In genomic region chr1:57489342-57490036, GRCh38 we compare ENCODE assay signal across 16 cellular contexts.
DNase-seq lines count a peak whose midpoint lies in the region; ATAC-seq and TF ChIP-seq lines count a peak whose summit lies in the region.
"Had no signal": no experiment of that assay in that cellular context is flagged by ENCODE, and none has a peak within 500 bp of the region (broad histone marks: within the 10 kb centered on the region; RNA-seq: fewer than 3 reads in every experiment).

No MANE protein-coding gene starts in this region.

- H3K4me3 ChIP-seq in mesodermal cell (ENCODE audit: extremely low read depth, insufficient read depth, low read length, poor library complexity, severe bottlenecking) (no peak overlapping the region), prostate gland (no peak overlapping the region), GM23338 (no peak overlapping the region)
- H3K4me3 ChIP-seq: GM12878 had no signal

- no peaks in the 10 kb centered on the region for H3F3A ChIP-seq in GM23338 (replicated peaks; ENCODE audit: low read depth)

- H3K36me3 Mint-ChIP-seq in GM23338 (ENCODE audit: low read depth): no peaks in the 10 kb centered on the region
- H3K36me3 Mint-ChIP-seq: brain; CD8-positive, alpha-beta memory T cell; IgD-negative memory B cell; memory B cell had no signal

- no peak overlapping the region for H3K27ac Mint-ChIP-seq in GM23338
- H3K27ac Mint-ChIP-seq: CD8-positive, alpha-beta memory T cell; IgD-negative memory B cell; memory B cell; T-helper 17 cell had no signal

- ATAC-seq in GM19035 (IDR thresholded peaks at IDR 0.05; ENCODE audit: unreplicated experiment) (no peak), HG03460 (IDR thresholded peaks at IDR 0.05; ENCODE audit: unreplicated experiment) (no peak), GM23338 (no peak)
- ATAC-seq: GM12878, right cardiac atrium, T-helper 17 cell had no signal

- no peaks in the 10 kb centered on the region for H4K20me1 ChIP-seq in GM23338 (replicated peaks; ENCODE audit: insufficient read depth)

- TF ChIP-seq CTCF in prostate gland (IDR thresholded peaks at IDR 0.05) (no peak), GM23338 (conservative IDR thresholded peaks at IDR 0.05; ENCODE audit: low read depth in 2 of 2) (no peak)

- H3K27me3 Mint-ChIP-seq in GM23338 (ENCODE audit: insufficient read depth, low read depth, poor library complexity): peaks cover 3% of the 10 kb centered on the region
- H3K27me3 Mint-ChIP-seq: CD8-positive, alpha-beta memory T cell; IgD-negative memory B cell; T-helper 17 cell had no signal

- H3K36me3 ChIP-seq in mesodermal cell (ENCODE audit: control insufficient read depth, insufficient read depth, low read length): no peaks in the 10 kb centered on the region
- no peaks in the 10 kb centered on the region for H3K36me3 ChIP-seq in prostate gland
- H3K36me3 ChIP-seq in GM23338 (ENCODE audit: insufficient read depth): no peaks in the 10 kb centered on the region

- H3K79me2 ChIP-seq in GM23338 (replicated peaks; ENCODE audit: insufficient read depth): no peaks in the 10 kb centered on the region

- DNase-seq in COLO829 (ENCODE audit: low spot score) (peak; percentile 58), NCI-H1930 (lab: John Stamatoyannopoulos, UW) (peak; percentile 86 to 93), brain pericyte (ENCODE audit: low read depth, low spot score) (peak; percentile 24), prostate gland (ENCODE audit: low spot score) (no peak), GM23338 (ENCODE audit: low spot score) (no peak)
- DNase-seq: CD8-positive, alpha-beta memory T cell; NCI-H510A; right cardiac atrium; T-helper 17 cell had no signal

- no peaks in the 10 kb centered on the region for H3K9me3 ChIP-seq in mesodermal cell (ENCODE audit: control insufficient read depth, low read length)
- H3K9me3 ChIP-seq in prostate gland: no peaks in the 10 kb centered on the region

- H3K4me2 ChIP-seq in GM23338: no peak overlapping the region

- no peaks in the 10 kb centered on the region for H3K9me3 Mint-ChIP-seq in GM23338
- H3K9me3 Mint-ChIP-seq: brain had no signal

- TF ChIP-seq POLR2A in prostate gland (IDR thresholded peaks at IDR 0.05): no peak

- H3K27me3 ChIP-seq in prostate gland (replicated peaks; ENCODE audit: insufficient read depth) (no peaks in the 10 kb centered on the region), GM23338 (ENCODE audit: insufficient read depth) (no peaks in the 10 kb centered on the region)

- H3K4me1 ChIP-seq in mesodermal cell (ENCODE audit: control insufficient read depth, insufficient read depth, low read length, poor library complexity, severe bottlenecking) (peaks cover 23% of the 10 kb centered on the region), prostate gland (replicated peaks) (no peaks in the 10 kb centered on the region), GM23338 (ENCODE audit: insufficient read depth) (0 out of 2 replicates have a peak, but pooled peaks cover 11% of the 10 kb centered on the region)

- H3K4me3 Mint-ChIP-seq in GM23338: no peak overlapping the region
- H3K4me3 Mint-ChIP-seq: brain; CD8-positive, alpha-beta memory T cell; IgD-negative memory B cell; memory B cell; T-helper 17 cell had no signal

- no peak overlapping the region for H2AFZ ChIP-seq in GM23338

- H3K27ac ChIP-seq in mesodermal cell (ENCODE audit: low read depth, low read length, severe bottlenecking) (peak overlapping the region; percentile 86), prostate gland (no peak overlapping the region), GM23338 (ENCODE audit: low read depth) (no peak overlapping the region)

- peaks cover 23% of the 10 kb centered on the region for H3K4me1 Mint-ChIP-seq in GM23338
- H3K4me1 Mint-ChIP-seq: CD8-positive, alpha-beta memory T cell; IgD-negative memory B cell; memory B cell; T-helper 17 cell had no signal

- intact Hi-C loops in prostate gland (cut with DNase I): no loop called here

- 0 out of 2 replicates have a peak, but pooled peaks cover 3% of the 10 kb centered on the region for H3K9me2 ChIP-seq in GM23338 (ENCODE audit: insufficient read depth)

- 62 to 92% methylated on average over 2 to 4 of the region's 5 CpGs for WGBS in mesodermal cell (ENCODE audit: insufficient coverage in 2 of 2), 2 experiments
- WGBS in prostate gland: 76% methylated on average over 5 of the region's 5 CpGs

TF ChIP-seq in GM23338, 12 proteins besides CTCF, POLR2A, EP300 and RAD21:
- TF ChIP-seq REST (IDR thresholded peaks at IDR 0.05; ENCODE audit: unreplicated experiment): no peak
- no peak for TF ChIP-seq EZH2phosphoT487 (IDR thresholded peaks at IDR 0.05; ENCODE audit: unreplicated experiment)

Comparison
In these comparisons a context has a peak if more than half of its experiments do, and no peak if none do; other contexts are left out.
1. DNase-seq: peak in COLO829 (single experiment), NCI-H1930 (2 of 2) and brain pericyte (single experiment); none in prostate gland (single experiment) and GM23338 (single experiment).